Comparison of ENCODE assay signal across 19 cellular contexts in genomic region chr14:22580604-22581003, GRCh38.
"Had no signal": no experiment of that assay in that cellular context is flagged by ENCODE, and none has a peak within 500 bp of the region (broad histone marks: within the 10 kb centered on the region; RNA-seq: fewer than 3 reads in every experiment).

No MANE protein-coding gene starts in this region.

- H3K36me3 ChIP-seq: gastrocnemius medialis, transverse colon, uterus had no signal

- H3K4me3 ChIP-seq: coronary artery, gastrocnemius medialis, lung, transverse colon, uterus had no signal

- H3K27ac ChIP-seq: coronary artery, gastrocnemius medialis, transverse colon, uterus had no signal

- DNase-seq: activated CD4-positive, alpha-beta T cell treated with anti-CD3 and anti-CD28 coated beads, Interleukin-2, amount 50 U/mL, for 48 hours; activated naive CD4-positive, alpha-beta T cell treated with Interleukin-2 at 50 U/mL for 16 hours; anterior cingulate cortex; gastrocnemius medialis; head of caudate nucleus; stimulated activated CD4-positive, alpha-beta T cell treated with anti-CD3 and anti-CD28 coated beads, Interleukin-12 subunit alpha, Interleukin-12 subunit beta, amount 100 ng/mL, for 4 hours; stimulated activated CD4-positive, alpha-beta T cell treated with anti-CD3 and anti-CD28 coated beads, Interleukin-1b, Interleukin-23, amount 100 ng/mL, for 48 hours; stimulated activated CD8-positive, alpha-beta memory T cell treated with anti-CD3 and anti-CD28 coated beads, Interleukin-4, amount 100 ng/mL, for 48 hours; stimulated activated naive CD4-positive, alpha-beta T cell; T-cell; transverse colon; uterus had no signal

- H3K9me3 Mint-ChIP-seq: activated T-helper 2 cell treated with anti-CD3 and anti-CD28 coated beads, Interferon-gamma antibody, Interleukin-2, Interleukin-4, amounts not matched to agents 10 μg/mL and 5 μg/mL and 100 μg/mL, durations not matched to agents 14 hours and 24 hours and 36 hours; brain; mesothelial cell of epicardium; nephron; T-cell had no signal

- H3K27me3 Mint-ChIP-seq: brain, T-cell had no signal

- ATAC-seq: gastrocnemius medialis, left lobe of liver, T-cell had no signal

- H3K27me3 ChIP-seq: gastrocnemius medialis, transverse colon, uterus had no signal

- H3K27ac Mint-ChIP-seq: activated T-helper 2 cell treated with anti-CD3 and anti-CD28 coated beads, Interferon-gamma antibody, Interleukin-2, Interleukin-4, amounts not matched to agents 10 μg/mL and 5 μg/mL and 100 μg/mL, durations not matched to agents 14 hours and 24 hours and 36 hours had no signal

- H3K9me3 ChIP-seq: gastrocnemius medialis, transverse colon, uterus had no signal

- H3K4me1 ChIP-seq: uterus had no signal

- H3K4me3 Mint-ChIP-seq: mesothelial cell of epicardium, nephron had no signal
